8 cellular contexts compared by ENCODE assay signal in genomic region chr7:114554781-114555537, GRCh38.
DNase-seq lines count a peak whose midpoint lies in the region; ATAC-seq and TF ChIP-seq lines count a peak whose summit lies in the region.

No MANE protein-coding gene starts in this region.

- no peaks in the 10 kb centered on the region for H3K27me3 Mint-ChIP-seq in stimulated activated memory B cell treated with anti-CD40 and anti-IgM and Interleukin-4, amounts not matched to agents 10 μg/mL and 1 μg/mL and 100 μg/mL, for 72 hours

- DNase-seq in AG08395 (ENCODE audit: low spot score) (peak; percentile 40), SKM-1 (lab: John Stamatoyannopoulos, UW; ENCODE audit: unreplicated experiment) (peak; percentile 66), erythroblast (lab: John Stamatoyannopoulos, UW) (no peak)
- no peak for DNase-seq in stimulated activated CD4-positive, alpha-beta T cell treated with anti-CD3 and anti-CD28 coated beads, Interleukin-1b, Interleukin-23, amount 100 ng/mL, for 48 hours

- peak; percentile 92 for ATAC-seq in GM19351 (IDR thresholded peaks at IDR 0.05; ENCODE audit: unreplicated experiment)
- peak; percentile 92 for ATAC-seq in HG03342 (IDR thresholded peaks at IDR 0.05; ENCODE audit: unreplicated experiment)
- no peak for ATAC-seq in HG02973 (IDR thresholded peaks at IDR 0.05; ENCODE audit: unreplicated experiment)
- no peak for ATAC-seq in stimulated activated memory B cell treated with anti-CD40 and anti-IgM and Interleukin-4, amounts not matched to agents 10 μg/mL and 1 μg/mL and 100 μg/mL, for 72 hours

- H3K36me3 Mint-ChIP-seq in stimulated activated memory B cell treated with anti-CD40 and anti-IgM and Interleukin-4, amounts not matched to agents 10 μg/mL and 1 μg/mL and 100 μg/mL, for 72 hours = no peaks in the 10 kb centered on the region

- H3K9me3 Mint-ChIP-seq in stimulated activated memory B cell treated with anti-CD40 and anti-IgM and Interleukin-4, amounts not matched to agents 10 μg/mL and 1 μg/mL and 100 μg/mL, for 72 hours = no peaks in the 10 kb centered on the region

- no peak for TF ChIP-seq POLR2A in erythroblast (IDR thresholded peaks at IDR 0.05; ENCODE audit: low read length)

- no peak overlapping the region for H3K4me3 Mint-ChIP-seq in stimulated activated memory B cell treated with anti-CD40 and anti-IgM and Interleukin-4, amounts not matched to agents 10 μg/mL and 1 μg/mL and 100 μg/mL, for 72 hours

- no peaks in the 10 kb centered on the region for H3K4me1 Mint-ChIP-seq in stimulated activated memory B cell treated with anti-CD40 and anti-IgM and Interleukin-4, amounts not matched to agents 10 μg/mL and 1 μg/mL and 100 μg/mL, for 72 hours

- H3K27ac Mint-ChIP-seq in stimulated activated memory B cell treated with anti-CD40 and anti-IgM and Interleukin-4, amounts not matched to agents 10 μg/mL and 1 μg/mL and 100 μg/mL, for 72 hours = no peak overlapping the region

Comparison
In these comparisons a context has a peak if more than half of its experiments do, and no peak if none do; other contexts are left out.
1. DNase-seq: peak in AG08395 (single experiment) and SKM-1 (single experiment); none in erythroblast (0 of 2) and stimulated activated CD4-positive, alpha-beta T cell treated with anti-CD3 and anti-CD28 coated beads, Interleukin-1b, Interleukin-23, amount 100 ng/mL, for 48 hours (single experiment).
2. ATAC-seq: peak in GM19351 (single experiment) and HG03342 (single experiment); none in HG02973 (single experiment) and stimulated activated memory B cell treated with anti-CD40 and anti-IgM and Interleukin-4, amounts not matched to agents 10 μg/mL and 1 μg/mL and 100 μg/mL, for 72 hours (single experiment).